Comparison of ENCODE assay signal across 1 cellular context in genomic region chr11:94120946-94121345, GRCh38.
TF ChIP-seq lines count a peak whose summit lies in the region.

No MANE protein-coding gene starts in this region.

TF ChIP-seq in H1, 55 proteins besides CTCF, POLR2A, EP300 and RAD21:
- TF ChIP-seq TBP (IDR thresholded peaks at IDR 0.05; ENCODE audit: low read depth, low read length): no peak
- TF ChIP-seq RBBP5 (IDR thresholded peaks at IDR 0.05; ENCODE audit: borderline replicate concordance, low read depth, low read length): no peak
- no peak for TF ChIP-seq BACH1 (IDR thresholded peaks at IDR 0.05; ENCODE audit: low read length)
- no peak for TF ChIP-seq CBX8 (IDR thresholded peaks at IDR 0.05; ENCODE audit: borderline replicate concordance, low read depth, low read length)
- TF ChIP-seq TCF12 (IDR thresholded peaks at IDR 0.05; ENCODE audit: low read depth, low read length): no peak
- no peak for TF ChIP-seq RXRA (IDR thresholded peaks at IDR 0.05; ENCODE audit: insufficient read depth, low read depth, low read length)
- no peak for TF ChIP-seq CBX5 (IDR thresholded peaks at IDR 0.05; ENCODE audit: low read depth, low read length)
- TF ChIP-seq TAF7 (optimal IDR thresholded peaks at IDR 0.05; ENCODE audit: borderline replicate concordance, low read depth, low read length): no peak
- no peak for TF ChIP-seq KDM5A (IDR thresholded peaks at IDR 0.05; ENCODE audit: low read length)
- no peak for TF ChIP-seq ASH2L (IDR thresholded peaks at IDR 0.05; ENCODE audit: low read length)
- no peak for TF ChIP-seq GTF2F1 (IDR thresholded peaks at IDR 0.05; ENCODE audit: borderline replicate concordance, low read depth, low read length)
- no peak for TF ChIP-seq CREB1 (IDR thresholded peaks at IDR 0.05)
- TF ChIP-seq GABPA (IDR thresholded peaks at IDR 0.05; ENCODE audit: borderline replicate concordance, insufficient read depth, low read length): no peak
- TF ChIP-seq SIRT6 (IDR thresholded peaks at IDR 0.05; ENCODE audit: low read length): no peak
- TF ChIP-seq, protein P1, sequence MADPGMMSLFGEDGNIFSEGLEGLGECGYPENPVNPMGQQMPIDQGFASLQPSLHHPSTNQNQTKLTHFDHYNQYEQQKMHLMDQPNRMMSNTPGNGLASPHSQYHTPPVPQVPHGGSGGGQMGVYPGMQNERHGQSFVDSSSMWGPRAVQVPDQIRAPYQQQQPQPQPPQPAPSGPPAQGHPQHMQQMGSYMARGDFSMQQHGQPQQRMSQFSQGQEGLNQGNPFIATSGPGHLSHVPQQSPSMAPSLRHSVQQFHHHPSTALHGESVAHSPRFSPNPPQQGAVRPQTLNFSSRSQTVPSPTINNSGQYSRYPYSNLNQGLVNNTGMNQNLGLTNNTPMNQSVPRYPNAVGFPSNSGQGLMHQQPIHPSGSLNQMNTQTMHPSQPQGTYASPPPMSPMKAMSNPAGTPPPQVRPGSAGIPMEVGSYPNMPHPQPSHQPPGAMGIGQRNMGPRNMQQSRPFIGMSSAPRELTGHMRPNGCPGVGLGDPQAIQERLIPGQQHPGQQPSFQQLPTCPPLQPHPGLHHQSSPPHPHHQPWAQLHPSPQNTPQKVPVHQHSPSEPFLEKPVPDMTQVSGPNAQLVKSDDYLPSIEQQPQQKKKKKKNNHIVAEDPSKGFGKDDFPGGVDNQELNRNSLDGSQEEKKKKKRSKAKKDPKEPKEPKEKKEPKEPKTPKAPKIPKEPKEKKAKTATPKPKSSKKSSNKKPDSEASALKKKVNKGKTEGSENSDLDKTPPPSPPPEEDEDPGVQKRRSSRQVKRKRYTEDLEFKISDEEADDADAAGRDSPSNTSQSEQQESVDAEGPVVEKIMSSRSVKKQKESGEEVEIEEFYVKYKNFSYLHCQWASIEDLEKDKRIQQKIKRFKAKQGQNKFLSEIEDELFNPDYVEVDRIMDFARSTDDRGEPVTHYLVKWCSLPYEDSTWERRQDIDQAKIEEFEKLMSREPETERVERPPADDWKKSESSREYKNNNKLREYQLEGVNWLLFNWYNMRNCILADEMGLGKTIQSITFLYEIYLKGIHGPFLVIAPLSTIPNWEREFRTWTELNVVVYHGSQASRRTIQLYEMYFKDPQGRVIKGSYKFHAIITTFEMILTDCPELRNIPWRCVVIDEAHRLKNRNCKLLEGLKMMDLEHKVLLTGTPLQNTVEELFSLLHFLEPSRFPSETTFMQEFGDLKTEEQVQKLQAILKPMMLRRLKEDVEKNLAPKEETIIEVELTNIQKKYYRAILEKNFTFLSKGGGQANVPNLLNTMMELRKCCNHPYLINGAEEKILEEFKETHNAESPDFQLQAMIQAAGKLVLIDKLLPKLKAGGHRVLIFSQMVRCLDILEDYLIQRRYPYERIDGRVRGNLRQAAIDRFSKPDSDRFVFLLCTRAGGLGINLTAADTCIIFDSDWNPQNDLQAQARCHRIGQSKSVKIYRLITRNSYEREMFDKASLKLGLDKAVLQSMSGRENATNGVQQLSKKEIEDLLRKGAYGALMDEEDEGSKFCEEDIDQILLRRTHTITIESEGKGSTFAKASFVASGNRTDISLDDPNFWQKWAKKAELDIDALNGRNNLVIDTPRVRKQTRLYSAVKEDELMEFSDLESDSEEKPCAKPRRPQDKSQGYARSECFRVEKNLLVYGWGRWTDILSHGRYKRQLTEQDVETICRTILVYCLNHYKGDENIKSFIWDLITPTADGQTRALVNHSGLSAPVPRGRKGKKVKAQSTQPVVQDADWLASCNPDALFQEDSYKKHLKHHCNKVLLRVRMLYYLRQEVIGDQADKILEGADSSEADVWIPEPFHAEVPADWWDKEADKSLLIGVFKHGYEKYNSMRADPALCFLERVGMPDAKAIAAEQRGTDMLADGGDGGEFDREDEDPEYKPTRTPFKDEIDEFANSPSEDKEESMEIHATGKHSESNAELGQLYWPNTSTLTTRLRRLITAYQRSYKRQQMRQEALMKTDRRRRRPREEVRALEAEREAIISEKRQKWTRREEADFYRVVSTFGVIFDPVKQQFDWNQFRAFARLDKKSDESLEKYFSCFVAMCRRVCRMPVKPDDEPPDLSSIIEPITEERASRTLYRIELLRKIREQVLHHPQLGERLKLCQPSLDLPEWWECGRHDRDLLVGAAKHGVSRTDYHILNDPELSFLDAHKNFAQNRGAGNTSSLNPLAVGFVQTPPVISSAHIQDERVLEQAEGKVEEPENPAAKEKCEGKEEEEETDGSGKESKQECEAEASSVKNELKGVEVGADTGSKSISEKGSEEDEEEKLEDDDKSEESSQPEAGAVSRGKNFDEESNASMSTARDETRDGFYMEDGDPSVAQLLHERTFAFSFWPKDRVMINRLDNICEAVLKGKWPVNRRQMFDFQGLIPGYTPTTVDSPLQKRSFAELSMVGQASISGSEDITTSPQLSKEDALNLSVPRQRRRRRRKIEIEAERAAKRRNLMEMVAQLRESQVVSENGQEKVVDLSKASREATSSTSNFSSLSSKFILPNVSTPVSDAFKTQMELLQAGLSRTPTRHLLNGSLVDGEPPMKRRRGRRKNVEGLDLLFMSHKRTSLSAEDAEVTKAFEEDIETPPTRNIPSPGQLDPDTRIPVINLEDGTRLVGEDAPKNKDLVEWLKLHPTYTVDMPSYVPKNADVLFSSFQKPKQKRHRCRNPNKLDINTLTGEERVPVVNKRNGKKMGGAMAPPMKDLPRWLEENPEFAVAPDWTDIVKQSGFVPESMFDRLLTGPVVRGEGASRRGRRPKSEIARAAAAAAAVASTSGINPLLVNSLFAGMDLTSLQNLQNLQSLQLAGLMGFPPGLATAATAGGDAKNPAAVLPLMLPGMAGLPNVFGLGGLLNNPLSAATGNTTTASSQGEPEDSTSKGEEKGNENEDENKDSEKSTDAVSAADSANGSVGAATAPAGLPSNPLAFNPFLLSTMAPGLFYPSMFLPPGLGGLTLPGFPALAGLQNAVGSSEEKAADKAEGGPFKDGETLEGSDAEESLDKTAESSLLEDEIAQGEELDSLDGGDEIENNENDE (IDR thresholded peaks at IDR 0.05; ENCODE audit: insufficient replicate concordance, low read length): no peak
- no peak for TF ChIP-seq TEAD4 (IDR thresholded peaks at IDR 0.05; ENCODE audit: low read depth, low read length)
